Comparison of ENCODE assay signal across 8 cellular contexts in the genomic region with DNA sequence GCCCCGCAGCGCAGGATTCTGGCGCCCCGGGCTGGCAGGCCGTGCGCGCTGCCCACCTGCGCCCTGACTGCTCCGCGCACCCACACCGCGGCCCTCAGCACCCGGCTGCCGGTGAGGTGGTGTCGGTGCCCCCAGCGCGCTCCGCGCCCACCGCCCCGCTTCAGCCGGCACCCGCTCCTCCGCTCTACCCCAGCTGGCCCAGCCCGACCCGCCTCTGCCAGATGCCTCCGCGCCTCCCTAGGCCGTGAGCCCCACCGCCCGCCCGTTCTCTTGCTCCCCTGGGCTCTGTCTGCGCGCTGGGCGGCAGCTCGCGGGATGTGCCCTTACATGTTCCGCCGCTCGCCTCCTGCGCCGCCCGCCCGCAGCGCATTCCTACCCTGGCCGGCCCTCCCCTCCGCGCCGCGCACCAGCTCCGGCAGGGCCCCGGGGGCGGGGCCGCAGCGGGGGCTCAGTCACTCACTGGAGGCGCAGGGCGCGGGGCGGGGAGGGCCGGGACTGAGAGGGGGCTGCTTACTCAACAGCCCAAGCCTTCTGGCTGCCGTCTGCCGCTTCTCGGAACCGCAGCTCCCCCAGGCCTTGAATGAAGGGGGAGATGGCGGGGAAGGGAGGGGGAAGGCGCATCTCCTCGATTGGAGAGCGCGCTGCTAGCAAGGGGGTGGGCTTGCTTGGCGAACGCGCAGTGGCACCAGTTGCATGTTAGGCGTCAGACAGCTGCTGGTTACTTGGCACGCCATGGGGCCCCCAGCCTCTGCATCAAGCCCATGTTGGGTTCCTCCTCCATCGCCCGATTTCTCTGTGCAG. TPM values are rescaled to one million over a fixed set of nuclear protein-coding genes. Genes with fewer than 3 reads are reported as not detected.
DNase-seq lines count a peak whose midpoint lies in the region; ATAC-seq and TF ChIP-seq lines count a peak whose summit lies in the region.

A gene (minus strand): TSS at position 345 of the 801 bp plus-strand sequence. CDS start 402 bp downstream, outside the sequence.

- CTCF ChIA-PET in Panc1 (lab: Charles Lee) = interaction anchor here (0.6 to 1.0 kb wide), 2 partner anchors 11 to 34 kb away, joined by 3 to 5 read pairs; no protein-coding TSS in a partner anchor

- TF ChIP-seq CTCF in Panc1 (IDR thresholded peaks at IDR 0.05) (no peak; the same call in 1 of the 2 replicates), heart right ventricle (IDR thresholded peaks at IDR 0.05) (peak in 1 of 9 donors; percentile 5), parathyroid adenoma (IDR thresholded peaks at IDR 0.05) (no peak)

- intact Hi-C loops in Panc1 (cut with micrococcal nuclease; ENCODE audit: unreplicated experiment) (no loop called here), heart right ventricle (cut with DNase I) (loop anchor here in 1 of 10 donors (2.0 kb wide), 1 partner anchor 18 kb away; no protein-coding TSS in a partner anchor)

- H3K9me3 ChIP-seq in Panc1 (ENCODE audit: control insufficient read depth, insufficient read depth, low read depth, low read length) = no peaks in the 10 kb centered on the region
- H3K9me3 ChIP-seq in heart right ventricle = no peaks in the 10 kb centered on the region
- H3K9me3 ChIP-seq in parathyroid adenoma (ENCODE audit: control insufficient read depth, low read length) = no peaks in the 10 kb centered on the region

- peak within 1 kb of the TSS; percentile 84 for H3K9ac ChIP-seq in parathyroid adenoma

- POLR2A ChIA-PET in Panc1 (lab: Charles Lee) = no interaction called here

- H2AFZ ChIP-seq in parathyroid adenoma = peak within 1 kb of the TSS; percentile 82

- H3K27ac ChIP-seq in Panc1 (ENCODE audit: low read length) = peak within 1 kb of the TSS; percentile 35; the same call in 1 of the 2 replicates
- peak within 1 kb of the TSS; percentile 84 to 97 (median 94) for H3K27ac ChIP-seq in heart right ventricle
- peak within 1 kb of the TSS; percentile 90 for H3K27ac ChIP-seq in parathyroid adenoma

- in situ Hi-C loops in Panc1 (cut with HindIII; ENCODE audit: low pct_unique_long_range_greater_than_20kb, low sequenced_read_pairs) = no loop called here

- H3K4me2 ChIP-seq in parathyroid adenoma (ENCODE audit: low read length) = peak within 1 kb of the TSS; percentile 87

- ATAC-seq in GM19468 (IDR thresholded peaks at IDR 0.05; ENCODE audit: extremely low read depth, unreplicated experiment) = peak; percentile 41
- peak; percentile 88 for ATAC-seq in Panc1
- peak; percentile 81 to 91 (median 86) for ATAC-seq in heart right ventricle

- H3K36me3 ChIP-seq in Panc1 (ENCODE audit: control insufficient read depth, insufficient read depth, low read length) (no peaks in the 10 kb centered on the region), heart right ventricle (peaks cover 0 to 23% (median 19%) of the 10 kb centered on the region in 9 donors), parathyroid adenoma (ENCODE audit: control insufficient read depth, insufficient read depth, low read length) (no peaks in the 10 kb centered on the region)

- H3K27me3 ChIP-seq in Panc1 (ENCODE audit: control insufficient read depth, insufficient read depth, low read length) (no peaks in the 10 kb centered on the region), heart right ventricle (peaks cover 0 to 25% (median 0%) of the 10 kb centered on the region in 7 donors), parathyroid adenoma (ENCODE audit: control insufficient read depth, insufficient read depth, low read length) (no peaks in the 10 kb centered on the region)

- H3K4me1 ChIP-seq in Panc1 (ENCODE audit: control insufficient read depth, insufficient read depth, low read length) = no peaks in the 10 kb centered on the region
- H3K4me1 ChIP-seq in heart right ventricle = peaks cover 0 to 41% (median 24%) of the 10 kb centered on the region in 9 donors
- H3K4me1 ChIP-seq in parathyroid adenoma = no peaks in the 10 kb centered on the region

- WGBS in heart right ventricle, 2 donors = 0 to 2% methylated on average over 67 to 76 of the region's 76 CpGs

- no TSS peak for BruUV-seq in Panc1 (replicated peaks; lab: Mats Ljungman, UMichigan)

- H3K79me2 ChIP-seq in parathyroid adenoma = no peaks in the 10 kb centered on the region

- H3K4me3 ChIP-seq in Panc1 (ENCODE audit: low read depth in 2 of 2, low read length in 2 of 2) (peak within 1 kb of the TSS; percentile 52 to 54), heart right ventricle (peak within 1 kb of the TSS; percentile 65 to 99 (median 84)), parathyroid adenoma (ENCODE audit: low read depth, low read length) (peak within 1 kb of the TSS; percentile 75)

- peak; percentile 94 for DNase-seq in D341Med (ENCODE audit: low spot score)
- peak; percentile 59 for DNase-seq in HT-29 (ENCODE audit: low spot score)
- no peak for DNase-seq in Panc1 (ENCODE audit: low read depth, low spot score)
- peak in 54 of 56 donors; percentile 34 to 89 (median 78) for DNase-seq in amygdala (lab: John Stamatoyannopoulos, UW)
- peak; percentile 87 for DNase-seq in heart right ventricle
- no peak for DNase-seq in central memory CD4-positive, alpha-beta T cell

RNA-seq across cellular contexts. Expression of the gene that starts here (rescaled TPM):
- 39.4 and 49.4 TPM in 2 replicates for total RNA-seq in HT-29 (2014; rRNA removed; shearing (Covaris generic))
- total RNA-seq in Panc1 (2021; ENCODE audit: unreplicated experiment) (12.3 TPM), heart right ventricle (10 to 100 TPM; 14.4 to 40.0 (median 23.6) TPM)
- polyA plus RNA-seq in Panc1 (2012; ENCODE audit: insufficient read length) = 11.3 TPM
- polyA plus RNA-seq in heart right ventricle = 10 to 100 TPM; 20.8 to 35.6 TPM

Comparison
In these comparisons a context has a peak if more than half of its experiments do, and no peak if none do; other contexts are left out.
1. DNase-seq: peak in D341Med (single experiment), HT-29 (single experiment), amygdala (54 of 56) and heart right ventricle (2 of 2); none in Panc1 (single experiment) and central memory CD4-positive, alpha-beta T cell (single experiment).
2. H3K27ac ChIP-seq: peak in every context shown above with its lines; median percentile 94 in heart right ventricle; 90 in parathyroid adenoma; 35 in Panc1.
3. Peak in every context shown above with its lines, with median percentiles within 50 percentile points of each other: ATAC-seq and H3K4me3 ChIP-seq.